8 cellular contexts compared by ENCODE assay signal in the genomic region with DNA sequence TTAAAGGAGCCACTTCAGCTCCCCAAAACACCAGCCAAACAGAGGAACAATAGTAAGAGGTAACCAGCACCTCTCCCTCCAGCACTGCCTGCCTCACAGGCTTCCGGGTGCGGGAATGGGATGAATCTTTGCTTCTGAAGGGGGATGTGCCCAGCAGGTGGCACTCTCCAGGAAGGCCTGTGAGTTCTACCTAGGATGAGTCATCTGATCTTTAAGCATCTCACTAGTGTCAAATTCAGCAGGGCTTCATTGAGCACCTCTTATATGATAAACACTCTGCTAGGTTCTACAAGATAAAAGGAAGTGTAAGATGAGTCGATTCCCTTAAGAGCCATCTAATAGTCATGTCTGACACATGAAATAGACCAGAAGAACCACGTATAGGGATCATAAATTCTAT.
DNase-seq lines count a peak whose midpoint lies in the region; ATAC-seq and TF ChIP-seq lines count a peak whose summit lies in the region.

No MANE protein-coding gene starts in this region.

- H3K4me3 ChIP-seq in BJ (ENCODE audit: low read depth, low read length) (no peak overlapping the region), NT2/D1 (ENCODE audit: insufficient read length, low read depth) (no peak overlapping the region), esophagus muscularis mucosa (no peak overlapping the region)

- no peak for TF ChIP-seq POLR2A in esophagus muscularis mucosa (IDR thresholded peaks at IDR 0.05; ENCODE audit: low read depth)

- H3K27me3 ChIP-seq in BJ (ENCODE audit: control insufficient read depth, insufficient read depth, low read length) (peaks cover 2% of the 10 kb centered on the region; the same call in 1 of the 2 replicates), NT2/D1 (ENCODE audit: insufficient read depth, insufficient read length) (no peaks in the 10 kb centered on the region), esophagus muscularis mucosa (no peaks in the 10 kb centered on the region)

- DNase-seq in BJ (ENCODE audit: low read depth) (no peak), H4 (ENCODE audit: low spot score) (peak; percentile 54), NT2/D1 (ENCODE audit: low read depth, low spot score) (peak; percentile 66), esophagus muscularis mucosa (ENCODE audit: extremely low spot score) (no peak), posterior cingulate gyrus (peak; percentile 32 to 94 (median 58))
- DNase-seq in stimulated activated naive CD4-positive, alpha-beta T cell (lab: John Stamatoyannopoulos, UW), result no peak

- H3K4me1 ChIP-seq in NT2/D1 (ENCODE audit: insufficient read depth, insufficient read length) (no peaks in the 10 kb centered on the region), esophagus muscularis mucosa (peaks cover 0 to 7% (median 0%) of the 10 kb centered on the region in 4 donors)

- intact Hi-C loops in esophagus muscularis mucosa (cut with DNase I) (loop anchor here (2.0 kb wide), 1 partner anchor 60 kb away; no protein-coding TSS in a partner anchor), posterior cingulate gyrus (cut with DNase I) (no loop called here)

- CTCF ChIA-PET in BJ (lab: Yijun Ruan, JAX), result interaction anchor here (1.0 to 1.7 kb wide), 3 partner anchors 55 to 59 kb away, joined by 3 to 6 read pairs (median 4); no protein-coding TSS in a partner anchor

- no peaks in the 10 kb centered on the region for H3K36me3 ChIP-seq in BJ (ENCODE audit: control insufficient read depth, insufficient read depth, low read length)
- no peaks in the 10 kb centered on the region for H3K36me3 ChIP-seq in NT2/D1 (ENCODE audit: insufficient read depth, insufficient read length, low read length)
- peaks cover 0 to 40% (median 13%) of the 10 kb centered on the region in 4 donors for H3K36me3 ChIP-seq in esophagus muscularis mucosa

- H3K9me3 ChIP-seq in NT2/D1 (ENCODE audit: insufficient read depth, low read length) (no peaks in the 10 kb centered on the region), esophagus muscularis mucosa (no peaks in the 10 kb centered on the region)

- TF ChIP-seq CTCF in BJ (IDR thresholded peaks at IDR 0.05; ENCODE audit: insufficient read depth, low read depth, low read length) (peak; percentile 39; the same call in 1 of the 2 replicates), esophagus muscularis mucosa (IDR thresholded peaks at IDR 0.05) (peak; percentile 53 to 58 (median 53))

- POLR2A ChIA-PET in BJ (lab: Charles Lee), result no interaction called here

- no peak overlapping the region for H3K9ac ChIP-seq in NT2/D1 (ENCODE audit: insufficient read length, low read depth)

- WGBS in esophagus muscularis mucosa, result 75% methylated on average over 2 of the region's 4 CpGs

- TF ChIP-seq EP300 in esophagus muscularis mucosa (IDR thresholded peaks at IDR 0.05), result no peak

- ATAC-seq in HG03175 (IDR thresholded peaks at IDR 0.05; ENCODE audit: unreplicated experiment) (no peak), GM21367 (IDR thresholded peaks at IDR 0.05; ENCODE audit: unreplicated experiment) (no peak)

- H3K27ac ChIP-seq in esophagus muscularis mucosa (replicated peaks in 1 of 4), result no peak overlapping the region

Comparison
In these comparisons a context has a peak if more than half of its experiments do, and no peak if none do; other contexts are left out.
1. DNase-seq: peak in H4 (single experiment), NT2/D1 (single experiment) and posterior cingulate gyrus (10 of 10); none in BJ (single experiment), esophagus muscularis mucosa (single experiment) and stimulated activated naive CD4-positive, alpha-beta T cell (0 of 6).